Comparison of ENCODE assay signal across 24 cellular contexts in genomic region chr2:42965910-42966309, GRCh38.
"Had no signal": no experiment of that assay in that cellular context is flagged by ENCODE, and none has a peak within 500 bp of the region (broad histone marks: within the 10 kb centered on the region; RNA-seq: fewer than 3 reads in every experiment).

No MANE protein-coding gene starts in this region.

- H3K4me3 ChIP-seq: adrenal gland, SK-N-MC had no signal

- H3K27me3 ChIP-seq: adrenal gland had no signal

- DNase-seq: activated CD4-positive, alpha-beta T cell treated with anti-CD3 and anti-CD28 coated beads, Interleukin-2, amount 10 ng/mL, durations not matched to agents 7 days and 5 days; activated CD4-positive, CD25-positive, alpha-beta regulatory T cell; activated CD8-positive, alpha-beta memory T cell treated with anti-CD3 and anti-CD28 coated beads, Interleukin-2, amount 50 U/mL, for 4 hours; activated CD8-positive, alpha-beta T cell treated with anti-CD3 and anti-CD28 coated beads for 36 hours; activated gamma-delta T cell treated with Interleukin-2 at 50 U/mL for 16 hours; activated naive CD4-positive, alpha-beta T cell treated with anti-CD3 and anti-CD28 coated beads, Interleukin-2, amount 10 ng/mL, durations not matched to agents 7 days and 5 days; activated naive CD8-positive, alpha-beta T cell treated with anti-CD3 and anti-CD28 coated beads for 36 hours; activated T-cell treated with anti-CD3 and anti-CD28 coated beads, Interleukin-2, amount 50 U/mL, for 72 hours; adrenal gland; anterior cingulate cortex; MM.1S; NCI-H1105; NCI-H1436; NCI-H1694 treated with DMSO at 0.1 percent for 48 hours; NCI-H2029 treated with DMSO at 0.1 percent for 48 hours; NCI-H345; NCI-H510A; NCI-H526 treated with DMSO at 0.1 percent for 48 hours; NCI-H82; T-helper 1 cell had no signal

- H3K27ac ChIP-seq: adrenal gland, SK-N-MC, VCaP had no signal

- H3K36me3 ChIP-seq: adrenal gland had no signal

- H3K36me3 Mint-ChIP-seq: activated naive CD4-positive, alpha-beta T cell treated with anti-CD3 and anti-CD28 coated beads, Interleukin-2, amount 10 ng/mL, durations not matched to agents 7 days and 5 days; activated naive CD8-positive, alpha-beta T cell treated with anti-CD3 and anti-CD28 coated beads for 36 hours had no signal

- H3K9me3 Mint-ChIP-seq: activated CD4-positive, alpha-beta T cell treated with anti-CD3 and anti-CD28 coated beads, Interleukin-2, amount 10 ng/mL, durations not matched to agents 7 days and 5 days; activated CD8-positive, alpha-beta T cell treated with anti-CD3 and anti-CD28 coated beads for 36 hours; activated naive CD4-positive, alpha-beta T cell treated with anti-CD3 and anti-CD28 coated beads, Interleukin-2, amount 10 ng/mL, durations not matched to agents 7 days and 5 days; activated naive CD8-positive, alpha-beta T cell treated with anti-CD3 and anti-CD28 coated beads for 36 hours; activated T-cell treated with anti-CD3 and anti-CD28 coated beads, Interleukin-2, amount 50 U/mL, for 72 hours; activated T-helper 2 cell treated with anti-CD3 and anti-CD28 coated beads, Interferon-gamma antibody, Interleukin-2, Interleukin-4, amounts not matched to agents 10 μg/mL and 5 μg/mL and 100 μg/mL, durations not matched to agents 14 hours and 24 hours and 36 hours had no signal

- H3K27ac Mint-ChIP-seq: activated CD4-positive, alpha-beta T cell treated with anti-CD3 and anti-CD28 coated beads, Interleukin-2, amount 10 ng/mL, durations not matched to agents 7 days and 5 days; activated CD8-positive, alpha-beta T cell treated with anti-CD3 and anti-CD28 coated beads for 36 hours; activated naive CD4-positive, alpha-beta T cell treated with anti-CD3 and anti-CD28 coated beads, Interleukin-2, amount 10 ng/mL, durations not matched to agents 7 days and 5 days; activated naive CD8-positive, alpha-beta T cell treated with anti-CD3 and anti-CD28 coated beads for 36 hours; activated T-cell treated with anti-CD3 and anti-CD28 coated beads, Interleukin-2, amount 50 U/mL, for 72 hours; activated T-helper 2 cell treated with anti-CD3 and anti-CD28 coated beads, Interferon-gamma antibody, Interleukin-2, Interleukin-4, amounts not matched to agents 10 μg/mL and 5 μg/mL and 100 μg/mL, durations not matched to agents 14 hours and 24 hours and 36 hours had no signal

- H3K4me3 Mint-ChIP-seq: activated CD4-positive, alpha-beta T cell treated with anti-CD3 and anti-CD28 coated beads, Interleukin-2, amount 10 ng/mL, durations not matched to agents 7 days and 5 days; activated CD8-positive, alpha-beta T cell treated with anti-CD3 and anti-CD28 coated beads for 36 hours; activated naive CD4-positive, alpha-beta T cell treated with anti-CD3 and anti-CD28 coated beads, Interleukin-2, amount 10 ng/mL, durations not matched to agents 7 days and 5 days; activated naive CD8-positive, alpha-beta T cell treated with anti-CD3 and anti-CD28 coated beads for 36 hours; activated T-cell treated with anti-CD3 and anti-CD28 coated beads, Interleukin-2, amount 50 U/mL, for 72 hours had no signal

- ATAC-seq: activated CD8-positive, alpha-beta T cell treated with anti-CD3 and anti-CD28 coated beads for 36 hours; activated T-cell treated with anti-CD3 and anti-CD28 coated beads, Interleukin-2, amount 50 U/mL, for 72 hours; Right ventricle myocardium inferior had no signal

- H3K9me3 ChIP-seq: adrenal gland had no signal
